Comparison of ENCODE assay signal across 10 cellular contexts in genomic region chr6:142810952-142811514, GRCh38.
DNase-seq lines count a peak whose midpoint lies in the region; ATAC-seq, FAIRE-seq and TF ChIP-seq lines count a peak whose summit lies in the region.
"Had no signal": no experiment of that assay in that cellular context is flagged by ENCODE, and none has a peak within 500 bp of the region (broad histone marks: within the 10 kb centered on the region; RNA-seq: fewer than 3 reads in every experiment).

No MANE protein-coding gene starts in this region.

- no peaks in the 10 kb centered on the region for H3K27me3 Mint-ChIP-seq in activated naive CD8-positive, alpha-beta T cell treated with anti-CD3 and anti-CD28 coated beads, Interleukin-2, amount 10 ng/mL, durations not matched to agents 7 days and 5 days

- DNase-seq in activated naive CD8-positive, alpha-beta T cell treated with anti-CD3 and anti-CD28 coated beads, Interleukin-2, amount 10 ng/mL, durations not matched to agents 7 days and 5 days = no peak
- DNase-seq in retinal pigment epithelial cell (ENCODE audit: low read depth) = peak; percentile 69
- DNase-seq in RCC 7860 (ENCODE audit: low spot score) = no peak
- DNase-seq: midbrain had no signal

- no peak overlapping the region for H3K4me3 ChIP-seq in retinal pigment epithelial cell (ENCODE audit: low read length)
- H3K4me3 ChIP-seq: right atrium auricular region had no signal

- H3K36me3 Mint-ChIP-seq in activated naive CD8-positive, alpha-beta T cell treated with anti-CD3 and anti-CD28 coated beads, Interleukin-2, amount 10 ng/mL, durations not matched to agents 7 days and 5 days = peaks cover 48% of the 10 kb centered on the region

- H3K4me1 Mint-ChIP-seq in activated naive CD8-positive, alpha-beta T cell treated with anti-CD3 and anti-CD28 coated beads, Interleukin-2, amount 10 ng/mL, durations not matched to agents 7 days and 5 days = peaks cover 33% of the 10 kb centered on the region

- ATAC-seq in GM18858 (IDR thresholded peaks at IDR 0.05; ENCODE audit: unreplicated experiment) (peak; percentile 50), HG02852 (IDR thresholded peaks at IDR 0.05; ENCODE audit: unreplicated experiment) (peak; percentile 62), HG02840 (IDR thresholded peaks at IDR 0.05; ENCODE audit: low FRiP score, unreplicated experiment) (no peak), GM21576 (IDR thresholded peaks at IDR 0.05; ENCODE audit: unreplicated experiment) (no peak)
- ATAC-seq in activated naive CD8-positive, alpha-beta T cell treated with anti-CD3 and anti-CD28 coated beads, Interleukin-2, amount 10 ng/mL, durations not matched to agents 7 days and 5 days (ENCODE audit: low read depth) = peak; percentile 55
- ATAC-seq: SK-N-SH treated with all-trans-retinoic acid at 6 μM for 48 hours had no signal

- H3K4me3 Mint-ChIP-seq in activated naive CD8-positive, alpha-beta T cell treated with anti-CD3 and anti-CD28 coated beads, Interleukin-2, amount 10 ng/mL, durations not matched to agents 7 days and 5 days = peak overlapping the region; percentile 41

- peak overlapping the region; percentile 44 for H3K27ac Mint-ChIP-seq in activated naive CD8-positive, alpha-beta T cell treated with anti-CD3 and anti-CD28 coated beads, Interleukin-2, amount 10 ng/mL, durations not matched to agents 7 days and 5 days

- FAIRE-seq in RCC 7860 (lab: Jason Lieb, UNC) = no peak

- no peaks in the 10 kb centered on the region for H3K9me3 Mint-ChIP-seq in activated naive CD8-positive, alpha-beta T cell treated with anti-CD3 and anti-CD28 coated beads, Interleukin-2, amount 10 ng/mL, durations not matched to agents 7 days and 5 days

- POLR2A ChIA-PET in activated naive CD8-positive, alpha-beta T cell treated with anti-CD3 and anti-CD28 coated beads, Interleukin-2, amount 10 ng/mL, durations not matched to agents 7 days and 5 days (lab: Charles Lee) = no interaction called here

- TF ChIP-seq CTCF in retinal pigment epithelial cell (conservative IDR thresholded peaks at IDR 0.05; ENCODE audit: low read depth, low read length) = no peak

Comparison
In these comparisons a context has a peak if more than half of its experiments do, and no peak if none do; other contexts are left out.
1. ATAC-seq: peak in GM18858 (single experiment), HG02852 (single experiment) and activated naive CD8-positive, alpha-beta T cell treated with anti-CD3 and anti-CD28 coated beads, Interleukin-2, amount 10 ng/mL, durations not matched to agents 7 days and 5 days (single experiment); none in HG02840 (single experiment) and GM21576 (single experiment).